In genomic region chr15:73951044-73951561, GRCh38 we compare ENCODE assay signal across 8 cellular contexts. TPM values are rescaled to one million over a fixed set of nuclear protein-coding genes. Genes with fewer than 3 reads are reported as not detected.
DNase-seq lines count a peak whose midpoint lies in the region; ATAC-seq and TF ChIP-seq lines count a peak whose summit lies in the region.

No MANE protein-coding gene starts in this region.

- H3K36me3 Mint-ChIP-seq in CD8-positive, alpha-beta memory T cell, result no peaks in the 10 kb centered on the region
- H3K36me3 Mint-ChIP-seq in activated CD4-positive, alpha-beta memory T cell treated with anti-CD3 and anti-CD28 coated beads for 36 hours, result no peaks in the 10 kb centered on the region

- H3K4me1 Mint-ChIP-seq in CD8-positive, alpha-beta memory T cell, result peaks cover 4 to 8% (median 6%) of the 10 kb centered on the region in 3 donors
- H3K4me1 Mint-ChIP-seq in activated CD4-positive, alpha-beta memory T cell treated with anti-CD3 and anti-CD28 coated beads for 36 hours (ENCODE audit: low read depth), result peaks cover 6% of the 10 kb centered on the region

- H3K9me3 ChIP-seq in CD8-positive, alpha-beta memory T cell (ENCODE audit: low read length), result no peaks in the 10 kb centered on the region
- H3K9me3 ChIP-seq in HCT116 (ENCODE audit: control insufficient read depth in 1 of 2, insufficient read depth in 1 of 2, low read depth in 1 of 2, low read length in 2 of 2) (no peaks in the 10 kb centered on the region), right lobe of liver (no peaks in the 10 kb centered on the region)

- peak overlapping the region in 6 of 8 donors; percentile 21 to 90 (median 80) for H3K27ac Mint-ChIP-seq in CD8-positive, alpha-beta memory T cell
- peak overlapping the region; percentile 52 for H3K27ac Mint-ChIP-seq in activated CD4-positive, alpha-beta memory T cell treated with anti-CD3 and anti-CD28 coated beads for 36 hours

- POLR2A ChIA-PET in CD8-positive, alpha-beta memory T cell (lab: Charles Lee), result interaction anchor here (0.8 to 1.3 kb wide), 3 partner anchors 9 to 24 kb away, joined by 3 to 5 read pairs (median 3); no protein-coding TSS in a partner anchor
- POLR2A ChIA-PET in HCT116 (lab: Charles Lee), result interaction anchor here (1.0 kb wide), 1 partner anchor 21 kb away, joined by 3 read pairs; no protein-coding TSS in a partner anchor
- POLR2A ChIA-PET in activated CD4-positive, alpha-beta memory T cell treated with anti-CD3 and anti-CD28 coated beads for 36 hours (lab: Charles Lee), result interaction anchor here (0.6 to 1.2 kb wide), 2 partner anchors 8 to 16 kb away, joined by 3 read pairs; no protein-coding TSS in a partner anchor

- peak; percentile 47 to 82 (median 57) for DNase-seq in CD8-positive, alpha-beta memory T cell
- no peak for DNase-seq in HCT116 (ENCODE audit: low read depth, low spot score)
- peak; percentile 54 for DNase-seq in NCI-H526 treated with DMSO at 0.1 percent for 48 hours (lab: John Stamatoyannopoulos, UW)
- peak; percentile 81 for DNase-seq in activated CD4-positive, alpha-beta memory T cell treated with anti-CD3 and anti-CD28 coated beads for 36 hours
- peak; percentile 97 for DNase-seq in dermis blood vessel endothelial cell
- DNase-seq in right lobe of liver, result peak; percentile 77 to 83 (median 83)
- peak; percentile 54 to 60 for DNase-seq in stimulated activated CD4-positive, alpha-beta T cell treated with anti-CD3 and anti-CD28 coated beads, Interleukin-2, amount 100 ng/mL, for 48 hours

- no peak overlapping the region for H3K4me3 Mint-ChIP-seq in CD8-positive, alpha-beta memory T cell
- no peak overlapping the region for H3K4me3 Mint-ChIP-seq in activated CD4-positive, alpha-beta memory T cell treated with anti-CD3 and anti-CD28 coated beads for 36 hours

- H4K20me1 ChIP-seq in HCT116 (ENCODE audit: insufficient read depth), result no peaks in the 10 kb centered on the region

- H3K4me2 ChIP-seq in HCT116 (ENCODE audit: low read length), result no peak overlapping the region

- H3K36me3 ChIP-seq in CD8-positive, alpha-beta memory T cell (ENCODE audit: insufficient read depth, low read length), result no peaks in the 10 kb centered on the region
- no peaks in the 10 kb centered on the region for H3K36me3 ChIP-seq in HCT116 (ENCODE audit: control insufficient read depth in 1 of 2, insufficient read depth in 2 of 2, low read length in 2 of 2)
- H3K36me3 ChIP-seq in right lobe of liver, result no peaks in the 10 kb centered on the region

- WGBS in right lobe of liver (ENCODE audit: insufficient coverage, low coverage, low lambda C conversion rate, missing lambda C conversion rate), result 33% methylated on average over 8 of the region's 14 CpGs

- H3K27ac ChIP-seq in CD8-positive, alpha-beta memory T cell (ENCODE audit: low read depth, low read length), result no peak overlapping the region
- H3K27ac ChIP-seq in HCT116 (ENCODE audit: low read depth, low read length) (no peak overlapping the region), right lobe of liver (peak overlapping the region; percentile 65 to 88 (median 66))

- no peak overlapping the region for H3K9ac ChIP-seq in HCT116 (ENCODE audit: low read length)

- BruUV-seq in HCT116 (replicated peaks; lab: Mats Ljungman, UMichigan), result no TSS peak

- RAD21 ChIA-PET in HCT116 (lab: Charles Lee; ENCODE audit: low non-redundant PET in 1 of 2, low total read pairs in 2 of 2, uncharacterized antibody in 2 of 2, unreplicated experiment in 2 of 2), result interaction anchor here in 1 of 2 experiments (0.5 to 0.8 kb wide), 2 partner anchors 14 to 359 kb away, joined by 3 read pairs; no protein-coding TSS in a partner anchor

- H3K4me1 ChIP-seq in CD8-positive, alpha-beta memory T cell (ENCODE audit: insufficient read depth, low read length), result no peaks in the 10 kb centered on the region
- H3K4me1 ChIP-seq in HCT116 (ENCODE audit: control insufficient read depth in 1 of 2, insufficient read depth in 2 of 2, low read length in 2 of 2), result peaks cover under 1 to 17% of the 10 kb centered on the region in 2 experiments; a peak in 3 of 4 replicates
- H3K4me1 ChIP-seq in right lobe of liver, result no peaks in the 10 kb centered on the region

- H3K79me2 ChIP-seq in HCT116 (ENCODE audit: insufficient read depth, low read length), result no peaks in the 10 kb centered on the region

- no peak overlapping the region for H3K4me3 ChIP-seq in CD8-positive, alpha-beta memory T cell (ENCODE audit: low read length)
- H3K4me3 ChIP-seq in HCT116 (replicated peaks in 1 of 2; ENCODE audit: low read depth in 1 of 2, low read length in 2 of 2), result no peak overlapping the region
- no peak overlapping the region for H3K4me3 ChIP-seq in right lobe of liver

- ATAC-seq in HCT116 (peak; percentile 97), right lobe of liver (peak; percentile 90 to 95 (median 92)), HG03280 (IDR thresholded peaks at IDR 0.05; ENCODE audit: unreplicated experiment) (no peak)

- TF ChIP-seq RAD21 in HCT116 (IDR thresholded peaks at IDR 0.05; ENCODE audit: low read depth), result peak; percentile 88

- no peak for TF ChIP-seq POLR2A in HCT116 (IDR thresholded peaks at IDR 0.05; ENCODE audit: borderline replicate concordance, extremely low read depth, insufficient read depth, insufficient read length)
- TF ChIP-seq POLR2A in right lobe of liver (IDR thresholded peaks at IDR 0.05), result no peak

- no peaks in the 10 kb centered on the region for H3K9me2 ChIP-seq in HCT116 (ENCODE audit: insufficient read depth)

- H3K27me3 ChIP-seq in CD8-positive, alpha-beta memory T cell (ENCODE audit: insufficient read depth, low read length, poor library complexity, severe bottlenecking), result no peaks in the 10 kb centered on the region
- H3K27me3 ChIP-seq in HCT116 (ENCODE audit: insufficient read depth, low read length), result no peaks in the 10 kb centered on the region
- no peaks in the 10 kb centered on the region for H3K27me3 ChIP-seq in right lobe of liver

- no peaks in the 10 kb centered on the region for H3K9me3 Mint-ChIP-seq in CD8-positive, alpha-beta memory T cell
- H3K9me3 Mint-ChIP-seq in activated CD4-positive, alpha-beta memory T cell treated with anti-CD3 and anti-CD28 coated beads for 36 hours, result no peaks in the 10 kb centered on the region

- CTCF ChIA-PET in CD8-positive, alpha-beta memory T cell (lab: Charles Lee), result interaction anchor here (0.9 to 2.8 kb wide), 12 partner anchors 8 to 98 kb away, joined by 3 to 71 read pairs (median 5); no protein-coding TSS in a partner anchor
- CTCF ChIA-PET in HCT116 (lab: Charles Lee), result interaction anchor here (0.6 to 2.4 kb wide), 16 partner anchors 10 to 370 kb away, joined by 3 to 23 read pairs (median 7); partner anchors contain the start of gene LOXL1
- CTCF ChIA-PET in activated CD4-positive, alpha-beta memory T cell treated with anti-CD3 and anti-CD28 coated beads for 36 hours (lab: Charles Lee), result interaction anchor here (0.6 to 2.5 kb wide), 17 partner anchors 10 to 371 kb away, joined by 3 to 19 read pairs (median 5); partner anchors contain the start of gene LOXL1

- intact Hi-C loops in HCT116 (cut with micrococcal nuclease) (loop anchor here (1.0 kb wide), 1 partner anchor 13 kb away; no protein-coding TSS in a partner anchor), right lobe of liver (cut with DNase I) (no loop called here)
- intact Hi-C loops in activated CD4-positive, alpha-beta memory T cell treated with anti-CD3 and anti-CD28 coated beads for 36 hours (cut with micrococcal nuclease), result loop anchor here (1.0 kb wide), 2 partner anchors 8 to 13 kb away; no protein-coding TSS in a partner anchor

- H3K27me3 Mint-ChIP-seq in CD8-positive, alpha-beta memory T cell, result peaks cover 0 to 9% of the 10 kb centered on the region in 2 donors
- no peaks in the 10 kb centered on the region for H3K27me3 Mint-ChIP-seq in activated CD4-positive, alpha-beta memory T cell treated with anti-CD3 and anti-CD28 coated beads for 36 hours

- no peak overlapping the region for H2AFZ ChIP-seq in HCT116 (ENCODE audit: low read depth, low read length, poor library complexity, severe bottlenecking)

- TF ChIP-seq CTCF in HCT116 (IDR thresholded peaks at IDR 0.05 in 2 of 3, conservative IDR thresholded peaks at IDR 0.05 in 1 of 3; ENCODE audit: borderline replicate concordance in 1 of 3, insufficient read depth in 1 of 3, low read depth in 2 of 3, low read length in 2 of 3) (peak; percentile 66 to 93 (median 81)), right lobe of liver (IDR thresholded peaks at IDR 0.05) (peak; percentile 45 to 74 (median 56))

TF ChIP-seq in HCT116, 20 proteins besides CTCF, POLR2A, EP300 and RAD21 (continues in another document):
- TF ChIP-seq ZFX (IDR thresholded peaks at IDR 0.05), result no peak
- TF ChIP-seq CEBPB (IDR thresholded peaks at IDR 0.05; ENCODE audit: low read depth), result no peak
- no peak for TF ChIP-seq EGR1 (IDR thresholded peaks at IDR 0.05; ENCODE audit: low read depth)
- no peak for TF ChIP-seq ZNF274 (IDR thresholded peaks at IDR 0.05; ENCODE audit: low read depth, low read length)
- no peak for TF ChIP-seq CBX3 (IDR thresholded peaks at IDR 0.05; ENCODE audit: low read depth)
- no peak for TF ChIP-seq EZH2 (IDR thresholded peaks at IDR 0.05)
- TF ChIP-seq ATF3 (IDR thresholded peaks at IDR 0.05), result no peak

RNA-seq across cellular contexts. Expression of gene LOXL1, which starts 24.8 kb away (rescaled TPM):
- 1 to 10 TPM; 1.3 to 1.5 TPM for total RNA-seq in CD8-positive, alpha-beta memory T cell
- 3.1 TPM for polyA plus RNA-seq in CD8-positive, alpha-beta memory T cell
- total RNA-seq in HCT116 (2021; ENCODE audit: unreplicated experiment) (14.9 TPM), dermis blood vessel endothelial cell (0.68 and 0.70 TPM in 2 replicates), right lobe of liver (1 to 10 TPM in 3 of 6 experiments, under 1 TPM in 3; 0.29 to 2.3 (median 0.83) TPM)
- 18.6 and 21.7 TPM in 2 replicates for polyA plus RNA-seq in HCT116 (2012)
- 1 to 10 TPM; 2.5 to 3.3 TPM for total RNA-seq in activated CD4-positive, alpha-beta memory T cell treated with anti-CD3 and anti-CD28 coated beads for 36 hours

RNA-seq across cellular contexts. Expression of gene STOML1, which starts 41.0 kb away (rescaled TPM):
- 10 to 100 TPM; 13.2 to 13.3 TPM for total RNA-seq in CD8-positive, alpha-beta memory T cell
- polyA plus RNA-seq in CD8-positive, alpha-beta memory T cell, result 8.6 TPM
- 5.0 TPM for total RNA-seq in HCT116 (2021; ENCODE audit: unreplicated experiment)
- polyA plus RNA-seq in HCT116 (2012), result 3.0 and 4.0 TPM in 2 replicates
- total RNA-seq in activated CD4-positive, alpha-beta memory T cell treated with anti-CD3 and anti-CD28 coated beads for 36 hours, result 10 to 100 TPM in 1 of 2 experiments, 1 to 10 TPM in 1; 7.1 to 10.1 TPM
- total RNA-seq in dermis blood vessel endothelial cell, result 19.9 and 22.3 TPM in 2 replicates
- 10 to 100 TPM in 1 of 6 experiments, 1 to 10 TPM in 5; 7.2 to 12.7 (median 8.3) TPM for total RNA-seq in right lobe of liver

RNA-seq across cellular contexts. Expression of gene PML, which starts 43.4 kb away (rescaled TPM):
- 10 to 100 TPM; 35.5 to 37.4 TPM for total RNA-seq in CD8-positive, alpha-beta memory T cell
- polyA plus RNA-seq in CD8-positive, alpha-beta memory T cell, result 32.3 TPM
- total RNA-seq in HCT116 (2021; ENCODE audit: unreplicated experiment) (28.1 TPM), dermis blood vessel endothelial cell (95.5 and 176 TPM in 2 replicates), right lobe of liver (10 to 100 TPM; 10.8 to 36.1 (median 16.7) TPM)
- polyA plus RNA-seq in HCT116 (2012), result 23.1 and 29.6 TPM in 2 replicates
- 10 to 100 TPM; 67.6 to 69.8 TPM for total RNA-seq in activated CD4-positive, alpha-beta memory T cell treated with anti-CD3 and anti-CD28 coated beads for 36 hours

Comparison
In these comparisons a context has a peak if more than half of its experiments do, and no peak if none do; other contexts are left out.
1. H3K27ac ChIP-seq: peak in right lobe of liver (3 of 3); none in CD8-positive, alpha-beta memory T cell (single experiment) and HCT116 (single experiment).
2. intact Hi-C loops: an anchor here in HCT116 (1.0 kb wide) and activated CD4-positive, alpha-beta memory T cell treated with anti-CD3 and anti-CD28 coated beads for 36 hours (1.0 kb wide); none called in right lobe of liver.